ENCODE assay signal across 8 cellular contexts in the genomic region with DNA sequence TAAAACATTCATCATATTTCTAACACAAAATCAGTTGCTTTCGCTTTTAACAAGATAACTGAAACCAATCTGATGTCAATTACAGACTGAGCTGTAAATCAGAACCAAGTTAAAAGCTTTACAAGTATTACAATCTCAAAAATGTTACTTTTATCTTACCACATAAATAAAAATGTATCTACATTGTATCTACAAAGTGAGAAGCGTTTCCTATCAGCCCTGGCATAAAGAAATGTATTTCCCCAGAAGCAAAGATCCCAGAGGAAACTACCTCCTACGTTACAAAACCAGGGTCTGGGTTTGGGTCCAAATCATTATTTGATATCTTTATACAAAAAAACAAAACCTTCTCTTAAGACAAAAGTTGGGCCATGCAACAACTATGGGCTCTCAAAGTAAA. TPM values are rescaled to one million over a fixed set of nuclear protein-coding genes. Genes with fewer than 3 reads are reported as not detected.
DNase-seq lines count a peak whose midpoint lies in the region; ATAC-seq and TF ChIP-seq lines count a peak whose summit lies in the region.

No MANE protein-coding gene starts in this region.

- H3K9me3 ChIP-seq in NT2/D1 (ENCODE audit: insufficient read depth, low read length) (no peaks in the 10 kb centered on the region), duodenal mucosa (ENCODE audit: control insufficient read depth in 1 of 2, low read length in 2 of 2) (no peaks in the 10 kb centered on the region)

- H3K27me3 Mint-ChIP-seq in natural killer cell treated with Interleukin-12 subunit alpha and Interleukin-12 subunit beta and Interleukin-15 and Interleukin-18, amount 100 ng/mL, for 72 hours = no peaks in the 10 kb centered on the region

- peak overlapping the region; percentile 76 for H3K4me3 Mint-ChIP-seq in natural killer cell treated with Interleukin-12 subunit alpha and Interleukin-12 subunit beta and Interleukin-15 and Interleukin-18, amount 100 ng/mL, for 72 hours

- ATAC-seq in natural killer cell treated with Interleukin-12 subunit alpha and Interleukin-12 subunit beta and Interleukin-15 and Interleukin-18, amount 100 ng/mL, for 72 hours = no peak
- no peak for ATAC-seq in GM18505 (IDR thresholded peaks at IDR 0.05; ENCODE audit: unreplicated experiment)

- no peak overlapping the region for H3K27ac ChIP-seq in duodenal mucosa (ENCODE audit: low read depth, low read length)

- H3K9me3 Mint-ChIP-seq in natural killer cell treated with Interleukin-12 subunit alpha and Interleukin-12 subunit beta and Interleukin-15 and Interleukin-18, amount 100 ng/mL, for 72 hours = peaks cover 4% of the 10 kb centered on the region

- H3K4me1 ChIP-seq in NT2/D1 (ENCODE audit: insufficient read depth, insufficient read length) (peaks cover 1% of the 10 kb centered on the region), duodenal mucosa (ENCODE audit: control insufficient read depth in 1 of 2, insufficient read depth in 2 of 2, low read length in 2 of 2) (peaks cover 14 to 26% of the 10 kb centered on the region in 2 donors)

- no peak for TF ChIP-seq POLR2A in GM18505 (IDR thresholded peaks at IDR 0.05; ENCODE audit: borderline replicate concordance, extremely low read depth, insufficient read depth, insufficient read length)

- DNase-seq in AG04449 (ENCODE audit: low read depth, low spot score) (no peak), NT2/D1 (ENCODE audit: low read depth, low spot score) (no peak), DMS79 (lab: John Stamatoyannopoulos, UW) (no peak), RPMI8226 (no peak), NCI-H146 (lab: John Stamatoyannopoulos, UW) (no peak)
- no peak for DNase-seq in natural killer cell treated with Interleukin-12 subunit alpha and Interleukin-12 subunit beta and Interleukin-15 and Interleukin-18, amount 100 ng/mL, for 72 hours (ENCODE audit: low spot score)

- H3K4me1 Mint-ChIP-seq in natural killer cell treated with Interleukin-12 subunit alpha and Interleukin-12 subunit beta and Interleukin-15 and Interleukin-18, amount 100 ng/mL, for 72 hours (ENCODE audit: low read depth in 2 of 2) = peaks cover 43 to 46% of the 10 kb centered on the region in 2 donors

- CTCF ChIA-PET in AG04449 (lab: Yijun Ruan, JAX) = interaction anchor here (1.0 kb wide), 1 partner anchor 101 kb away, joined by 3 read pairs; no protein-coding TSS in a partner anchor

- H3K4me3 ChIP-seq in AG04449 (ENCODE audit: low read depth, low read length) = peak overlapping the region; percentile 58
- H3K4me3 ChIP-seq in NT2/D1 (ENCODE audit: insufficient read length, low read depth) = no peak overlapping the region
- H3K4me3 ChIP-seq in duodenal mucosa (ENCODE audit: low read depth in 1 of 2, low read length in 2 of 2) = peak overlapping the region; percentile 11 to 69

- no peaks in the 10 kb centered on the region for H3K36me3 Mint-ChIP-seq in natural killer cell treated with Interleukin-12 subunit alpha and Interleukin-12 subunit beta and Interleukin-15 and Interleukin-18, amount 100 ng/mL, for 72 hours

- POLR2A ChIA-PET in AG04449 (lab: Yijun Ruan, JAX) = interaction anchor here (1.4 kb wide), 1 partner anchor 20 kb away, joined by 4 read pairs; no protein-coding TSS in a partner anchor

- H3K27ac Mint-ChIP-seq in natural killer cell treated with Interleukin-12 subunit alpha and Interleukin-12 subunit beta and Interleukin-15 and Interleukin-18, amount 100 ng/mL, for 72 hours = peak overlapping the region; percentile 70 to 95

- peak overlapping the region; percentile 42 for H3K9ac ChIP-seq in NT2/D1 (ENCODE audit: insufficient read length, low read depth)
- peak overlapping the region in 1 of 2 donors; percentile 68 for H3K9ac ChIP-seq in duodenal mucosa (ENCODE audit: low read depth in 1 of 2, low read length in 2 of 2)

- H3K36me3 ChIP-seq in NT2/D1 (ENCODE audit: insufficient read depth, insufficient read length, low read length) (peaks cover 3% of the 10 kb centered on the region), duodenal mucosa (ENCODE audit: control insufficient read depth in 1 of 2, insufficient read depth in 2 of 2, low read length in 2 of 2) (no peaks in the 10 kb centered on the region)

- TF ChIP-seq CTCF in AG04449 (IDR thresholded peaks at IDR 0.05; ENCODE audit: insufficient read depth, low read length, missing control alignments) = no peak

- H3K27me3 ChIP-seq in NT2/D1 (ENCODE audit: insufficient read depth, insufficient read length) (no peaks in the 10 kb centered on the region), duodenal mucosa (ENCODE audit: control insufficient read depth in 1 of 2, insufficient read depth in 2 of 2, low read length in 2 of 2) (no peaks in the 10 kb centered on the region)

RNA-seq across cellular contexts. Expression of a gene that starts 2.6 kb away (rescaled TPM):
- total RNA-seq in natural killer cell treated with Interleukin-12 subunit alpha and Interleukin-12 subunit beta and Interleukin-15 and Interleukin-18, amount 100 ng/mL, for 72 hours = 10 to 100 TPM; 19.9 to 27.1 TPM
